In the genomic region with DNA sequence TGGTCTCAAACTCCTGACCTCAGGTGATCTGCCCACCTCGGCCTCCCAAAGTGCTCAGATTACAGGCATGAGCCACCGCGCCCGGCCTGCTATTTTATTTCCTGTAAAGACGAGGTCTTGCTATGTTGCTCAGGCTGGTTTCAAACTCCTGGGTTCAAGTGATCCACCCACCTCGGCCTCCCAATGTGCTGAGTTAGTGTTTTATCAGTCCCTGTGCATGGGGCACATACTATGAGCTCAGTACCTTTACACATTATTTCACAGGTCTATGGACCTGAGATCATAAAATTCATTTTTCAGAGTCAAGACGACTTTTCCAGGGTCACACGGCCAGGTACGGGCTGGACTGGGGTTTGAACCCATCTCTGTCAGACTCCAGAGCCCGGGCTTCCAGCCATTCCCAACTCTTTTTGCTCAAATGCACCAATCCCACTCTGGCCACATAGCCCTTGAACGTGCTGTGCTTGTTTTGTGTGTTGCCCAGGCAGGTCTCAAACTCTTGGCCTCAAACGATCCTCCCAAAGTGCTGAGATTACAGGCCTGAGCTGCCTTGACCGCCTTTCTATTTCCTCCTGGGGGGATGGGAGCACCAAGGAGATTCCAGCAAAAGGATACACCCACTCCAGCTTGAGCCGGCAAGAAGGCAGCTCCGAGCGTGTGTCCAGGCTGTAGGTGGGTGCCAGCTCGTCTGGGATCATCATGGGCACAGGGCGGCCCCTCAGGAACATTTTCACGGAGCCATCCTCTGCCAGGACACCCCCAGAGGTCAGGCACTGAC, we compare ENCODE assay signal across 8 cellular contexts.
DNase-seq lines count a peak whose midpoint lies in the region; ATAC-seq and TF ChIP-seq lines count a peak whose summit lies in the region.
"Had no signal": no experiment of that assay in that cellular context is flagged by ENCODE, and none has a peak within 500 bp of the region (broad histone marks: within the 10 kb centered on the region; RNA-seq: fewer than 3 reads in every experiment).

No MANE protein-coding gene starts in this region.

- H3K27ac ChIP-seq in WERI-Rb-1: no peak overlapping the region

- peak overlapping the region; percentile 99 for H3K4me3 Mint-ChIP-seq in stimulated activated memory B cell treated with anti-CD40 and anti-IgM and Interleukin-4, amounts not matched to agents 10 μg/mL and 1 μg/mL and 100 μg/mL, for 72 hours

- H3K27me3 ChIP-seq in HAP-1 (ENCODE audit: low read depth) (no peaks in the 10 kb centered on the region), WERI-Rb-1 (ENCODE audit: insufficient read depth, low read depth, severe bottlenecking) (no peaks in the 10 kb centered on the region)

- no peaks in the 10 kb centered on the region for H3K9me3 ChIP-seq in HAP-1
- no peaks in the 10 kb centered on the region for H3K9me3 ChIP-seq in WERI-Rb-1 (ENCODE audit: severe bottlenecking)
- H3K9me3 ChIP-seq: tibial nerve had no signal

- peaks cover 3% of the 10 kb centered on the region for H3K9me3 Mint-ChIP-seq in stimulated activated memory B cell treated with anti-CD40 and anti-IgM and Interleukin-4, amounts not matched to agents 10 μg/mL and 1 μg/mL and 100 μg/mL, for 72 hours

- peak overlapping the region; percentile 43 for H3K4me3 ChIP-seq in HAP-1
- H3K4me3 ChIP-seq in WERI-Rb-1 (ENCODE audit: low read depth, low read length): no peak overlapping the region

- peaks cover 37% of the 10 kb centered on the region for H3K4me1 Mint-ChIP-seq in stimulated activated memory B cell treated with anti-CD40 and anti-IgM and Interleukin-4, amounts not matched to agents 10 μg/mL and 1 μg/mL and 100 μg/mL, for 72 hours

- no peak for TF ChIP-seq CTCF in WERI-Rb-1 (IDR thresholded peaks at IDR 0.05; ENCODE audit: low read depth, low read length)

- H3K36me3 ChIP-seq in HAP-1 (replicated peaks) (no peaks in the 10 kb centered on the region; the same call in 1 of the 2 replicates), WERI-Rb-1 (no peaks in the 10 kb centered on the region)

- DNase-seq in HAP-1 (ENCODE audit: low spot score in 2 of 2) (peak in 1 of 2 experiments; percentile 70), WERI-Rb-1 (peak; percentile 83), glomerular visceral epithelial cell (ENCODE audit: extremely low spot score) (peak; percentile 31), iPS-NIHi7 (ENCODE audit: extremely low spot score) (no peak), middle frontal gyrus (ENCODE audit: extremely low spot score, low spot score) (no peak)

- H3K4me1 ChIP-seq in HAP-1: peaks cover 30% of the 10 kb centered on the region

- H3K36me3 Mint-ChIP-seq in stimulated activated memory B cell treated with anti-CD40 and anti-IgM and Interleukin-4, amounts not matched to agents 10 μg/mL and 1 μg/mL and 100 μg/mL, for 72 hours: peaks cover 14% of the 10 kb centered on the region

- H3K27me3 Mint-ChIP-seq in stimulated activated memory B cell treated with anti-CD40 and anti-IgM and Interleukin-4, amounts not matched to agents 10 μg/mL and 1 μg/mL and 100 μg/mL, for 72 hours: no peaks in the 10 kb centered on the region

- H3K27ac Mint-ChIP-seq in stimulated activated memory B cell treated with anti-CD40 and anti-IgM and Interleukin-4, amounts not matched to agents 10 μg/mL and 1 μg/mL and 100 μg/mL, for 72 hours: peak overlapping the region; percentile 89

- in situ Hi-C loops in HAP-1 (cut with MboI; ENCODE audit: low sequenced_read_pairs): no loop called here

- no peak for ATAC-seq in stimulated activated memory B cell treated with anti-CD40 and anti-IgM and Interleukin-4, amounts not matched to agents 10 μg/mL and 1 μg/mL and 100 μg/mL, for 72 hours
- no peak for ATAC-seq in GM19463 (IDR thresholded peaks at IDR 0.05; ENCODE audit: unreplicated experiment)

Comparison
In these comparisons a context has a peak if more than half of its experiments do, and no peak if none do; other contexts are left out.
1. DNase-seq: peak in WERI-Rb-1 (single experiment) and glomerular visceral epithelial cell (single experiment); none in iPS-NIHi7 (single experiment) and middle frontal gyrus (single experiment).